ENCODE assay signal across 25 cellular contexts in the genomic region with DNA sequence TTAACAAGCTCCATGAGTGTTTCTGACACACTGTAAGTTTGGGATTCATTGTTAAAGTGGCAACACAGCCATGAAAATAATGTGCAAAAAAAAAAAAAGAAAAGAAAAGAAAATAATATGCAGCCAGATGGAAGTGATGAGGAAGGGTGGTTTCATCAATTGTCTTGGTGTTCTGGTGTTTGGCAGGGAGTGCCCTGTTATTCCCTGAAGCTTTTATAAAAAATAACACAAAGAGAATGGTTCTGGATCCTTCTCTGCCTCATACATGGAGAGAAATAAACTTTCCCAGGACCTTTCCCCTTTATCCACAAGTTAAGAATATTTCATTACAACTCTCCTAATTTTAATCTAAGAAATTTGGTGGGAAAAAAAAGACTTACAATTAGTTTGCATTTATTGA.
"Had no signal": no experiment of that assay in that cellular context is flagged by ENCODE, and none has a peak within 500 bp of the region (broad histone marks: within the 10 kb centered on the region; RNA-seq: fewer than 3 reads in every experiment).

No MANE protein-coding gene starts in this region.

- H3K36me3 Mint-ChIP-seq: activated CD4-positive, alpha-beta memory T cell treated with anti-CD3 and anti-CD28 coated beads for 36 hours; stimulated activated naive B cell treated with anti-CD40 and anti-IgM and Interleukin-4, amounts not matched to agents 10 μg/mL and 1 μg/mL and 100 μg/mL, for 72 hours had no signal

- H3K4me3 Mint-ChIP-seq: activated CD4-positive, alpha-beta memory T cell treated with anti-CD3 and anti-CD28 coated beads for 36 hours; activated CD4-positive, alpha-beta T cell treated with anti-CD3 and anti-CD28 coated beads, Interleukin-2, amount 10 ng/mL, durations not matched to agents 24 days and 14 days; nephron; stimulated activated naive B cell treated with anti-CD40 and anti-IgM and Interleukin-4, amounts not matched to agents 10 μg/mL and 1 μg/mL and 100 μg/mL, for 72 hours had no signal

- DNase-seq: activated CD4-positive, alpha-beta memory T cell treated with anti-CD3 and anti-CD28 coated beads for 36 hours; activated CD4-positive, alpha-beta T cell treated with anti-CD3 and anti-CD28 coated beads, Interleukin-2, amount 10 ng/mL, durations not matched to agents 24 days and 14 days; activated CD4-positive, CD25-positive, alpha-beta regulatory T cell treated with anti-CD3 and anti-CD28 coated beads, Interleukin-2, amount 50 U/mL, for 72 hours; activated CD8-positive, alpha-beta memory T cell treated with anti-CD3 and anti-CD28 coated beads, Interleukin-2, amount 50 U/mL, for 4 hours; activated gamma-delta T cell; activated naive CD4-positive, alpha-beta T cell treated with anti-CD3 and anti-CD28 coated beads, Interleukin-2, amount 50 U/mL, for 16 hours; activated T-cell treated with anti-CD3 and anti-CD28 coated beads, Interleukin-2, amount 50 U/mL, for 1 hour; amniotic stem cell; caudate nucleus; foreskin fibroblast; heart left ventricle; hypothalamus; lower lobe of right lung; mesenchymal stem cell; pancreas; stimulated activated CD4-positive, alpha-beta T cell treated with anti-CD3 and anti-CD28 coated beads, Interleukin-15, amount 100 ng/mL, for 24 hours; stimulated activated CD4-positive, alpha-beta T cell treated with anti-CD3 and anti-CD28 coated beads, Interleukin-2, amount 100 ng/mL, for 24 hours; stimulated activated naive B cell treated with anti-CD40 and anti-IgM and Interleukin-4, amounts not matched to agents 10 μg/mL and 1 μg/mL and 100 μg/mL, for 72 hours; stomach; T-helper 2 cell; thyroid gland; upper lobe of left lung had no signal

- H3K27ac Mint-ChIP-seq: activated CD4-positive, alpha-beta memory T cell treated with anti-CD3 and anti-CD28 coated beads for 36 hours; activated CD4-positive, alpha-beta T cell treated with anti-CD3 and anti-CD28 coated beads, Interleukin-2, amount 10 ng/mL, durations not matched to agents 24 days and 14 days; stimulated activated naive B cell treated with anti-CD40 and anti-IgM and Interleukin-4, amounts not matched to agents 10 μg/mL and 1 μg/mL and 100 μg/mL, for 72 hours had no signal

- H3K36me3 ChIP-seq: heart left ventricle, lower lobe of right lung, pancreas, prostate gland, stomach, thyroid gland, upper lobe of left lung had no signal

- H3K9me3 ChIP-seq: heart left ventricle, lower lobe of right lung, pancreas, prostate gland, stomach, thyroid gland, upper lobe of left lung had no signal

- H3K4me3 ChIP-seq: heart left ventricle, lower lobe of right lung, pancreas, prostate gland, stomach, thyroid gland, upper lobe of left lung had no signal

- ATAC-seq: left lobe of liver; lower lobe of right lung; pancreas; stimulated activated naive B cell treated with anti-CD40 and anti-IgM and Interleukin-4, amounts not matched to agents 10 μg/mL and 1 μg/mL and 100 μg/mL, for 72 hours had no signal

- H3K27me3 Mint-ChIP-seq: stimulated activated naive B cell treated with anti-CD40 and anti-IgM and Interleukin-4, amounts not matched to agents 10 μg/mL and 1 μg/mL and 100 μg/mL, for 72 hours had no signal

- H3K9me3 Mint-ChIP-seq: activated CD4-positive, alpha-beta memory T cell treated with anti-CD3 and anti-CD28 coated beads for 36 hours; activated CD4-positive, alpha-beta T cell treated with anti-CD3 and anti-CD28 coated beads, Interleukin-2, amount 10 ng/mL, durations not matched to agents 24 days and 14 days; nephron; stimulated activated naive B cell treated with anti-CD40 and anti-IgM and Interleukin-4, amounts not matched to agents 10 μg/mL and 1 μg/mL and 100 μg/mL, for 72 hours had no signal
